Comparison of ENCODE assay signal across 1 cellular context in the genomic region with DNA sequence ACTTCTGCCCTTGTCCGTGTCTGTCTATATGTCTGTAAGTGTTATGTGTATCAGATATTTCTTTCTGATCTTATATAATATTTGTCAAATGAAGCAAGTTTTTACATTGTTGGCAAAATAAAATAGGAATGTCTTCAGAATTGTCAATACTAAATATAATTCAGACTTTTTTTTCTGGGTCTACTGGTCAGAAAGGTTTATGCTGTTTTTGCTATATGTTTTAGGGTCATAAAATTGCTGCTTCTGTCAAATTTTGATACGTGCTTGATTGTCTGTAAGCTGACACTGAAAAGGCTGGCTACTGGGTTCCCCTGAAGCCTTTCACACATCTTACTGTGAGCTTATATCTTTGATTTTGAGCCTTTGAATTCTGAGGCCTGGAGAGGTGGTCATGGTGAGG.
TF ChIP-seq lines count a peak whose summit lies in the region.

No MANE protein-coding gene starts in this region.

TF ChIP-seq in H1, 55 proteins besides CTCF, POLR2A, EP300 and RAD21 (continued from another document):
- TF ChIP-seq USF2 (IDR thresholded peaks at IDR 0.05; ENCODE audit: low read length) (no peak), SIRT6 (IDR thresholded peaks at IDR 0.05; ENCODE audit: low read length) (no peak), KDM5A (IDR thresholded peaks at IDR 0.05; ENCODE audit: low read length) (no peak), GTF2F1 (IDR thresholded peaks at IDR 0.05; ENCODE audit: borderline replicate concordance, low read depth, low read length) (no peak), SIX5 (IDR thresholded peaks at IDR 0.05; ENCODE audit: low read depth, low read length) (no peak), SRF (IDR thresholded peaks at IDR 0.05; ENCODE audit: low read depth, low read length) (no peak), FOSL1 (IDR thresholded peaks at IDR 0.05; ENCODE audit: insufficient read depth, low read depth, low read length) (no peak), KDM1A (IDR thresholded peaks at IDR 0.05; ENCODE audit: borderline replicate concordance, low read length) (no peak), TBP (IDR thresholded peaks at IDR 0.05; ENCODE audit: low read depth, low read length) (no peak), NANOG (IDR thresholded peaks at IDR 0.05; ENCODE audit: insufficient read depth, low read depth, low read length, poor library complexity, severe bottlenecking) (no peak), TAF1 (IDR thresholded peaks at IDR 0.05; ENCODE audit: low read depth, low read length) (no peak)
- TF ChIP-seq, protein P1, sequence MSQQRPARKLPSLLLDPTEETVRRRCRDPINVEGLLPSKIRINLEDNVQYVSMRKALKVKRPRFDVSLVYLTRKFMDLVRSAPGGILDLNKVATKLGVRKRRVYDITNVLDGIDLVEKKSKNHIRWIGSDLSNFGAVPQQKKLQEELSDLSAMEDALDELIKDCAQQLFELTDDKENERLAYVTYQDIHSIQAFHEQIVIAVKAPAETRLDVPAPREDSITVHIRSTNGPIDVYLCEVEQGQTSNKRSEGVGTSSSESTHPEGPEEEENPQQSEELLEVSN (IDR thresholded peaks at IDR 0.05): no peak
TF ChIP-seq in H1: peak in this region for 0.
